In the genomic region with DNA sequence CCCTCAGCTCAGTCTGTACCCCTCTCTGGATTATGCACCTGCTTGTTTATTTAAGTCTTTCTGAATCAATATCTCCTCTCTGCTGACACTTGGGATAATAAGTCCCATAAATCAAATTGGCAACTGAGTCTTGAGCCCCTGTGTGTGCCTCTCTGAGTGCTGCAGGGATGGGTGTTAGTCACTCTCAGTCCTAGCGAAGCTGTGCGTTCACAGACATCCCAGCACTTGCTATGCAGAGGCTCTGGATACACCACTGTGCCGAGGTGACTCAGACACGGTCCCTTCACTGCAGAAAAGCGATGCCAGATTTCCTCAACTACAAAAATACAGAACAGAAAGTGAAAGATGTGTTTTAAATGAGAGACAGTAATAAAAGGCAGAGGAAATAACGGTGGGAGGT, we compare ENCODE assay signal across 8 cellular contexts. TPM values are rescaled to one million over a fixed set of nuclear protein-coding genes. Genes with fewer than 3 reads are reported as not detected.
DNase-seq lines count a peak whose midpoint lies in the region; ATAC-seq and TF ChIP-seq lines count a peak whose summit lies in the region.

No MANE protein-coding gene starts in this region.

- no peak for TF ChIP-seq POLR2A in heart left ventricle (IDR thresholded peaks at IDR 0.05)

- H3K27me3 ChIP-seq in brain microvascular endothelial cell (replicated peaks) (peaks cover 2% of the 10 kb centered on the region), heart left ventricle (peaks cover 0 to 7% (median 0%) of the 10 kb centered on the region in 9 donors)

- H3K36me3 ChIP-seq in brain microvascular endothelial cell (replicated peaks) (no peaks in the 10 kb centered on the region), heart left ventricle (no peaks in the 10 kb centered on the region)

- in situ Hi-C loops in brain microvascular endothelial cell (cut with HindIII; ENCODE audit: low pct_ligation_motif_present, low sequenced_read_pairs) = no loop called here

- TF ChIP-seq CTCF in brain microvascular endothelial cell (IDR thresholded peaks at IDR 0.05; ENCODE audit: low read depth, low read length, missing control alignments) = no peak
- TF ChIP-seq CTCF in heart left ventricle (IDR thresholded peaks at IDR 0.05) = no peak

- H3K9me3 ChIP-seq in heart left ventricle = no peaks in the 10 kb centered on the region

- intact Hi-C loops in heart left ventricle (cut with DNase I) = no loop called here

- DNase-seq in OCI-M1 (lab: John Stamatoyannopoulos, UW) (peak; percentile 16), brain microvascular endothelial cell (peak; percentile 5), NCI-H2227 (lab: John Stamatoyannopoulos, UW; ENCODE audit: unreplicated experiment) (no peak), NCI-H187 treated with DMSO at 0.1 percent for 48 hours (lab: John Stamatoyannopoulos, UW) (no peak), heart left ventricle (no peak), NCI-H226 (no peak)
- peak in 2 of 3 experiments; percentile 9 to 18 for DNase-seq in stimulated activated CD4-positive, alpha-beta T cell treated with anti-CD3 and anti-CD28 coated beads, TNF-alpha, amount 100 ng/mL, for 4 hours (ENCODE audit: low read depth in 3 of 3)

- ATAC-seq in GM21786 (IDR thresholded peaks at IDR 0.05; ENCODE audit: unreplicated experiment) (peak; percentile 49), heart left ventricle (no peak)

- WGBS in heart left ventricle, 4 donors = 79 to 87% (median 82%) methylated on average over 6 of the region's 6 CpGs

- H3K27ac ChIP-seq in brain microvascular endothelial cell (no peak overlapping the region), heart left ventricle (peak overlapping the region in 1 of 12 donors; percentile 76)

- H3K4me3 ChIP-seq in brain microvascular endothelial cell (ENCODE audit: low read depth, low read length) (no peak overlapping the region), heart left ventricle (no peak overlapping the region)

- peaks cover 0 to 38% (median 8%) of the 10 kb centered on the region in 12 donors for H3K4me1 ChIP-seq in heart left ventricle

RNA-seq across cellular contexts. Expression of a gene that starts 4.1 kb away (rescaled TPM):
- total RNA-seq in heart left ventricle = 1 to 10 TPM in 5 of 9 donors, under 1 TPM in 4; 0.25 to 3.7 (median 1.0) TPM
- polyA plus RNA-seq in heart left ventricle = 1 to 10 TPM; 1.2 TPM

Comparison
In these comparisons a context has a peak if more than half of its experiments do, and no peak if none do; other contexts are left out.
1. DNase-seq: peak in OCI-M1 (single experiment), brain microvascular endothelial cell (single experiment) and stimulated activated CD4-positive, alpha-beta T cell treated with anti-CD3 and anti-CD28 coated beads, TNF-alpha, amount 100 ng/mL, for 4 hours (2 of 3); none in NCI-H2227 (single experiment), NCI-H187 treated with DMSO at 0.1 percent for 48 hours (single experiment), heart left ventricle (0 of 5) and NCI-H226 (single experiment).